27 cellular contexts compared by ENCODE assay signal in genomic region chr16:55240933-55241332, GRCh38.
"Had no signal": no experiment of that assay in that cellular context is flagged by ENCODE, and none has a peak within 500 bp of the region (broad histone marks: within the 10 kb centered on the region; RNA-seq: fewer than 3 reads in every experiment).

No MANE protein-coding gene starts in this region.

- H3K36me3 Mint-ChIP-seq: mesothelial cell of epicardium; naive B cell; stimulated activated effector memory CD8-positive, alpha-beta T cell treated with anti-CD3 and anti-CD28 coated beads, Interleukin-12 subunit alpha, Interleukin-12 subunit beta, amount 100 ng/mL, for 72 hours had no signal

- H3K36me3 ChIP-seq: breast epithelium, esophagus squamous epithelium, heart right ventricle, ovary, prostate gland, sigmoid colon, stomach, thyroid gland, upper lobe of right lung had no signal

- H3K27me3 ChIP-seq: breast epithelium, ovary, thyroid gland, upper lobe of right lung had no signal

- H3K4me3 ChIP-seq: breast epithelium, esophagus squamous epithelium, heart right ventricle, ovary, prostate gland, sigmoid colon, stomach, thyroid gland, upper lobe of right lung had no signal

- H3K4me1 Mint-ChIP-seq: activated B cell treated with CpG ODN at 0.5 μM for 24 hours; mesothelial cell of epicardium; naive B cell; stimulated activated effector memory CD8-positive, alpha-beta T cell treated with anti-CD3 and anti-CD28 coated beads, Interleukin-12 subunit alpha, Interleukin-12 subunit beta, amount 100 ng/mL, for 72 hours had no signal

- ATAC-seq: activated naive CD4-positive, alpha-beta T cell treated with anti-CD3 and anti-CD28 coated beads, Interleukin-2, amount 50 U/mL, for 72 hours; activated T-cell treated with anti-CD3 and anti-CD28 coated beads, Interleukin-2, amount 50 U/mL, for 72 hours; heart right ventricle; left colon; stimulated activated effector memory CD8-positive, alpha-beta T cell treated with anti-CD3 and anti-CD28 coated beads, Interleukin-12 subunit alpha, Interleukin-12 subunit beta, amount 100 ng/mL, for 72 hours; upper lobe of right lung had no signal

- H3K27ac ChIP-seq: breast epithelium, esophagus squamous epithelium, heart right ventricle, ovary, prostate gland, sigmoid colon, stomach, thyroid gland, upper lobe of right lung had no signal

- H3K27ac Mint-ChIP-seq: activated B cell treated with CpG ODN at 0.5 μM for 24 hours; activated T-cell treated with anti-CD3 and anti-CD28 coated beads, Interleukin-2, amount 50 U/mL, for 72 hours; dendritic cell treated with granulocyte-macrophage colony-stimulating factor and Interleukin-4, amounts not matched to agents 40 ng/mL and 50 ng/mL, for 4 days; mesothelial cell of epicardium; naive B cell; nephron progenitor cell; stimulated activated effector memory CD8-positive, alpha-beta T cell treated with anti-CD3 and anti-CD28 coated beads, Interleukin-12 subunit alpha, Interleukin-12 subunit beta, amount 100 ng/mL, for 72 hours had no signal

- H3K9me3 Mint-ChIP-seq: activated B cell treated with CpG ODN at 0.5 μM for 24 hours; activated T-cell treated with anti-CD3 and anti-CD28 coated beads, Interleukin-2, amount 50 U/mL, for 72 hours; dendritic cell treated with granulocyte-macrophage colony-stimulating factor and Interleukin-4, amounts not matched to agents 40 ng/mL and 50 ng/mL, for 4 days; mesothelial cell of epicardium; nephron progenitor cell had no signal

- H3K4me1 ChIP-seq: breast epithelium, esophagus squamous epithelium, heart right ventricle, prostate gland, sigmoid colon, stomach, thyroid gland, upper lobe of right lung had no signal

- DNase-seq: activated B cell treated with CpG ODN at 0.5 μM for 24 hours; activated naive CD4-positive, alpha-beta T cell; activated T-cell treated with anti-CD3 and anti-CD28 coated beads for 4 hours; activated T-cell treated with anti-CD3 and anti-CD28 coated beads, Interleukin-2, amount 50 U/mL, for 72 hours; central memory CD4-positive, alpha-beta T cell; esophagus squamous epithelium; foreskin melanocyte; heart right ventricle; left colon; mammary epithelial cell; naive B cell; nephron progenitor cell; ovary; sigmoid colon; small intestine; stimulated activated CD4-positive, alpha-beta T cell treated with anti-CD3 and anti-CD28 coated beads, Interleukin-4, amount 100 ng/mL, for 24 hours; stomach; T-helper 2 cell; thyroid gland; upper lobe of right lung had no signal

- FAIRE-seq: keratinocyte, small intestine had no signal

- H3K4me3 Mint-ChIP-seq: activated B cell treated with CpG ODN at 0.5 μM for 24 hours; activated T-cell treated with anti-CD3 and anti-CD28 coated beads, Interleukin-2, amount 50 U/mL, for 72 hours; dendritic cell treated with granulocyte-macrophage colony-stimulating factor and Interleukin-4, amounts not matched to agents 40 ng/mL and 50 ng/mL, for 4 days; mesothelial cell of epicardium; naive B cell; nephron progenitor cell; stimulated activated effector memory CD8-positive, alpha-beta T cell treated with anti-CD3 and anti-CD28 coated beads, Interleukin-12 subunit alpha, Interleukin-12 subunit beta, amount 100 ng/mL, for 72 hours had no signal

- H3K9me3 ChIP-seq: breast epithelium, esophagus squamous epithelium, heart right ventricle, ovary, prostate gland, sigmoid colon, stomach, thyroid gland, upper lobe of right lung had no signal
